In the genomic region with DNA sequence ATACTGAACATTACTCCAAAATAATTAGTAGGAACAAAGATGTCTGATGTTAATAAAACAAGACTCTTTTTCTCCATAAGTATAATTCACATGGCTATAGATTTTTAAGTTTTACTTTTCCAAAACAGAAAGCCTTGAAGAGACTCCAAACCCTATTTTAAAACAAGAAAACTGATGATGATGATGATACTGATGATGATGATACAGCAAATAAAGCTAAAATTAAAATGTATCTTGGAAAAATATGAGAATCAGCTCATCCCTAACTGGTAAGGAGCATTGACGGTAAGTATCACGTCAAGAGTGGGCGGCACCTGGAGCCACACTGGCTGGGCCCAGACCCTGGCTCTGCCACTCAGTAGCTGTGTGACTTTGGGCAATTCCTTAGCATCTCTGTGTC, we compare ENCODE assay signal across 7 cellular contexts.
"Had no signal": no experiment of that assay in that cellular context is flagged by ENCODE, and none has a peak within 500 bp of the region (broad histone marks: within the 10 kb centered on the region; RNA-seq: fewer than 3 reads in every experiment).

No MANE protein-coding gene starts in this region.

- FAIRE-seq: GM12878, GM12891, GM12892, GM18507, GM19239 had no signal

- ATAC-seq: GM12878 had no signal

- DNase-seq: GDM1, GF-D8 had no signal

- H3K4me3 ChIP-seq: GM12878 had no signal
